12 cellular contexts compared by ENCODE assay signal in genomic region chr4:73705056-73705432, GRCh38. TPM values are rescaled to one million over a fixed set of nuclear protein-coding genes. Genes with fewer than 3 reads are reported as not detected.
DNase-seq lines count a peak whose midpoint lies in the region; ATAC-seq and TF ChIP-seq lines count a peak whose summit lies in the region.
"Had no signal": no experiment of that assay in that cellular context is flagged by ENCODE, and none has a peak within 500 bp of the region (broad histone marks: within the 10 kb centered on the region; RNA-seq: fewer than 3 reads in every experiment).

No MANE protein-coding gene starts in this region.

- H3K4me3 Mint-ChIP-seq in Calu3 (ENCODE audit: low read depth, unreplicated experiment): no peak overlapping the region
- no peak overlapping the region for H3K4me3 Mint-ChIP-seq in osteocyte (ENCODE audit: unreplicated experiment)
- H3K4me3 Mint-ChIP-seq: activated CD4-positive, alpha-beta memory T cell treated with anti-CD3 and anti-CD28 coated beads for 36 hours; CD4-positive, alpha-beta memory T cell had no signal

- H3K9me3 ChIP-seq in RWPE2 (ENCODE audit: severe bottlenecking): no peaks in the 10 kb centered on the region
- no peaks in the 10 kb centered on the region for H3K9me3 ChIP-seq in tibial nerve

- H3K27me3 ChIP-seq in RWPE2 (ENCODE audit: insufficient read depth, poor library complexity, severe bottlenecking): no peaks in the 10 kb centered on the region
- H3K27me3 ChIP-seq in tibial nerve: no peaks in the 10 kb centered on the region

- ATAC-seq in RWPE2 (ENCODE audit: low read depth) (peak; percentile 23), left colon (no peak)

- peaks cover 2% of the 10 kb centered on the region for H3K9me3 Mint-ChIP-seq in Calu3 (ENCODE audit: low read depth, unreplicated experiment)
- H3K9me3 Mint-ChIP-seq in osteocyte (ENCODE audit: unreplicated experiment): no peaks in the 10 kb centered on the region
- H3K9me3 Mint-ChIP-seq: activated CD4-positive, alpha-beta memory T cell treated with anti-CD3 and anti-CD28 coated beads for 36 hours had no signal

- peak overlapping the region; percentile 98 for H3K27ac ChIP-seq in RWPE2 (ENCODE audit: poor library complexity, severe bottlenecking)
- H3K27ac ChIP-seq in tibial nerve: peak overlapping the region in 2 of 4 donors; percentile 48 to 62

- BruUV-seq in Calu3 (replicated peaks; lab: Mats Ljungman, UMichigan): TSS peak; percentile 84

- no peak overlapping the region for H3K4me3 ChIP-seq in RWPE2 (ENCODE audit: severe bottlenecking)
- no peak overlapping the region for H3K4me3 ChIP-seq in fibroblast of mammary gland (ENCODE audit: control insufficient read depth, low read depth, low read length)
- no peak overlapping the region for H3K4me3 ChIP-seq in tibial nerve

- no peak for TF ChIP-seq POLR2A in tibial nerve (IDR thresholded peaks at IDR 0.05)

- no peak for DNase-seq in Calu3
- DNase-seq in RWPE2 (ENCODE audit: low spot score): no peak
- DNase-seq in fibroblast of mammary gland (ENCODE audit: low read depth): peak; percentile 89
- no peak for DNase-seq in osteocyte (ENCODE audit: extremely low spot score, unreplicated experiment)
- DNase-seq in tibial nerve (ENCODE audit: low spot score in 2 of 2): no peak
- no peak for DNase-seq in SW480 (ENCODE audit: low spot score)
- no peak for DNase-seq in left colon
- DNase-seq in stimulated activated CD4-positive, alpha-beta T cell treated with anti-CD3 and anti-CD28 coated beads, Interleukin-2, amount 100 ng/mL, for 48 hours: no peak
- DNase-seq: activated CD4-positive, alpha-beta memory T cell treated with anti-CD3 and anti-CD28 coated beads for 36 hours; CD4-positive, alpha-beta memory T cell; central memory CD4-positive, alpha-beta T cell; stimulated activated CD4-positive, alpha-beta T cell treated with anti-CD3 and anti-CD28 coated beads, Interleukin-4, amount 100 ng/mL, for 24 hours had no signal

- TF ChIP-seq CTCF in Calu3 (IDR thresholded peaks at IDR 0.05; ENCODE audit: unreplicated experiment) (no peak), RWPE2 (IDR thresholded peaks at IDR 0.05; ENCODE audit: poor library complexity, severe bottlenecking) (no peak), fibroblast of mammary gland (conservative IDR thresholded peaks at IDR 0.05; ENCODE audit: control insufficient read depth, insufficient read depth, low read depth, low read length) (no peak), osteocyte (IDR thresholded peaks at IDR 0.05) (no peak), tibial nerve (IDR thresholded peaks at IDR 0.05) (no peak)

- H3K27me3 Mint-ChIP-seq in Calu3 (ENCODE audit: unreplicated experiment) (no peaks in the 10 kb centered on the region), osteocyte (ENCODE audit: unreplicated experiment) (no peaks in the 10 kb centered on the region)
- H3K27me3 Mint-ChIP-seq: CD4-positive, alpha-beta memory T cell had no signal

- H3K4me1 ChIP-seq in RWPE2 (ENCODE audit: insufficient read depth, poor library complexity, severe bottlenecking) (peaks cover 72% of the 10 kb centered on the region), tibial nerve (peaks cover 0 to 31% (median 9%) of the 10 kb centered on the region in 4 donors)

- no peak for TF ChIP-seq EP300 in tibial nerve (IDR thresholded peaks at IDR 0.05)

- WGBS in tibial nerve, 2 donors: 20 to 24% methylated on average over 1 of the region's 1 CpG

- CTCF ChIA-PET in Calu3 (lab: Charles Lee): interaction anchor here (0.7 to 1.8 kb wide), 5 partner anchors 9 to 23 kb away, joined by 3 to 13 read pairs (median 4); no protein-coding TSS in a partner anchor

- H3K4me1 Mint-ChIP-seq in Calu3 (ENCODE audit: low read depth, unreplicated experiment) (peaks cover 67% of the 10 kb centered on the region), osteocyte (ENCODE audit: unreplicated experiment) (peaks cover 70% of the 10 kb centered on the region)
- H3K4me1 Mint-ChIP-seq: CD4-positive, alpha-beta memory T cell had no signal

- intact Hi-C loops in Calu3 (cut with micrococcal nuclease; ENCODE audit: unreplicated experiment) (loop anchor here (2.0 kb wide), 1 partner anchor 22 kb away; no protein-coding TSS in a partner anchor), left colon (cut with DNase I, micrococcal nuclease) (no loop called here)

- H3K36me3 ChIP-seq in RWPE2 (ENCODE audit: low read depth) (no peaks in the 10 kb centered on the region), tibial nerve (no peaks in the 10 kb centered on the region)

- H3K36me3 Mint-ChIP-seq in Calu3 (ENCODE audit: insufficient read depth, unreplicated experiment): peaks cover 13% of the 10 kb centered on the region
- H3K36me3 Mint-ChIP-seq in osteocyte (ENCODE audit: unreplicated experiment): no peaks in the 10 kb centered on the region
- H3K36me3 Mint-ChIP-seq: activated CD4-positive, alpha-beta memory T cell treated with anti-CD3 and anti-CD28 coated beads for 36 hours; CD4-positive, alpha-beta memory T cell had no signal

- peak overlapping the region; percentile 95 for H3K27ac Mint-ChIP-seq in Calu3 (ENCODE audit: unreplicated experiment)
- peak overlapping the region; percentile 98 for H3K27ac Mint-ChIP-seq in osteocyte (ENCODE audit: unreplicated experiment)
- H3K27ac Mint-ChIP-seq: activated CD4-positive, alpha-beta memory T cell treated with anti-CD3 and anti-CD28 coated beads for 36 hours; CD4-positive, alpha-beta memory T cell had no signal

RNA-seq across cellular contexts. Expression of gene CXCL8, which starts 35.3 kb away (rescaled TPM):
- total RNA-seq in Calu3 (2022) (222 and 404 TPM in 2 replicates), osteocyte (32.4 and 33.5 TPM in 2 replicates), tibial nerve (10 to 100 TPM in 1 of 4 donors, 1 to 10 TPM in 1, under 1 TPM in 2; 0.22 to 10.8 (median 1.3) TPM), left colon (1 to 10 TPM; 1.8 to 1.9 TPM)
